In the genomic region with DNA sequence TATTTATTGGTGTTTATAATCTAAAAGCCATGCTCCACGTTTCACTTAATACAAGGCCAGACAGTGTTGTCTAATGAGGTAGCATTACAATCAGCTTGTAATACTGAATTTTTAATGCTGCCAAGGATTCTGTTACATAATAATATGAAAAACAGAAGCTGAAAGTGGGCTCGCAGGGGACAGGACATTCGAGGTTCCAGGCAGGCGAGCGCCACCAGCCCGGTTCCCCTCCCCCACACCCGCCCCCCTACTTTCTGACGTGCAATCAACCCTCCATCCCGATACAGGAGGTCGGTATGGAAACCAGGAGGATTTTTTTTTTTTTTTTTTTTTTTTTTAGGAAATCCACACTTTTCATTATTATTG, we compare ENCODE assay signal across 10 cellular contexts. TPM values are rescaled to one million over a fixed set of nuclear protein-coding genes. Genes with fewer than 3 reads are reported as not detected.
A peak's percentile ranks its signal among the peaks of the same experiment; 100 is the strongest.
DNase-seq lines count a peak whose midpoint lies in the region; ATAC-seq and TF ChIP-seq lines count a peak whose summit lies in the region.
"Had no signal": no experiment of that assay in that cellular context is flagged by ENCODE, and none has a peak within 500 bp of the region (broad histone marks: within the 10 kb centered on the region; RNA-seq: fewer than 3 reads in every experiment).

No MANE protein-coding gene starts in this region.

- POLR2A ChIA-PET in PC-9 (lab: Charles Lee; ENCODE audit: unreplicated experiment) = interaction anchor here (0.8 to 1.0 kb wide), 2 partner anchors 64 to 143 kb away, joined by 3 to 6 read pairs; no protein-coding TSS in a partner anchor
- POLR2A ChIA-PET in activated CD8-positive, alpha-beta T cell treated with anti-CD3 and anti-CD28 coated beads, Interleukin-2, amount 10 ng/mL, durations not matched to agents 7 days and 5 days (lab: Charles Lee) = no interaction called here

- H3K36me3 Mint-ChIP-seq in activated CD8-positive, alpha-beta T cell treated with anti-CD3 and anti-CD28 coated beads, Interleukin-2, amount 10 ng/mL, durations not matched to agents 7 days and 5 days (ENCODE audit: low read depth) = no peaks in the 10 kb centered on the region
- H3K36me3 Mint-ChIP-seq in activated T-helper 17 cell treated with anti-CD3 and anti-CD28 coated beads, Interleukin-2, amount 50 U/mL, for 72 hours (ENCODE audit: low read depth) = peaks cover 6% of the 10 kb centered on the region

- H3K4me1 ChIP-seq in DOHH2 (ENCODE audit: control insufficient read depth, low read length) (peaks cover 56% of the 10 kb centered on the region), PC-9 (replicated peaks; ENCODE audit: insufficient read depth) (peaks cover 66% of the 10 kb centered on the region), rectal smooth muscle tissue (ENCODE audit: control insufficient read depth, insufficient read depth, low read length) (peaks cover 46% of the 10 kb centered on the region)

- no peaks in the 10 kb centered on the region for H3K9me3 Mint-ChIP-seq in activated CD8-positive, alpha-beta T cell treated with anti-CD3 and anti-CD28 coated beads, Interleukin-2, amount 10 ng/mL, durations not matched to agents 7 days and 5 days (ENCODE audit: insufficient read depth)
- no peaks in the 10 kb centered on the region for H3K9me3 Mint-ChIP-seq in activated T-helper 17 cell treated with anti-CD3 and anti-CD28 coated beads, Interleukin-2, amount 50 U/mL, for 72 hours

- no peaks in the 10 kb centered on the region for H3K36me3 ChIP-seq in DOHH2 (ENCODE audit: control insufficient read depth, low read length)
- H3K36me3 ChIP-seq in PC-9 (ENCODE audit: low read depth) = no peaks in the 10 kb centered on the region
- no peaks in the 10 kb centered on the region for H3K36me3 ChIP-seq in rectal smooth muscle tissue (ENCODE audit: control insufficient read depth, insufficient read depth, low read length)
- H3K36me3 ChIP-seq: left lung had no signal

- TF ChIP-seq CTCF in DOHH2 (IDR thresholded peaks at IDR 0.05; ENCODE audit: low read depth, low read length, poor library complexity, severe bottlenecking) (no peak), PC-9 (conservative IDR thresholded peaks at IDR 0.05) (no peak), fibroblast of the aortic adventitia (IDR thresholded peaks at IDR 0.05; ENCODE audit: insufficient read depth, low read length) (no peak)

- H3K4me2 ChIP-seq in DOHH2 (ENCODE audit: low read length) = peak overlapping the region; percentile 48
- H3K4me2 ChIP-seq in PC-9 = peak overlapping the region; percentile 91

- no peak for ATAC-seq in activated CD8-positive, alpha-beta T cell treated with anti-CD3 and anti-CD28 coated beads, Interleukin-2, amount 10 ng/mL, durations not matched to agents 7 days and 5 days
- ATAC-seq in HG02798 (IDR thresholded peaks at IDR 0.05; ENCODE audit: poor library complexity, unreplicated experiment) = no peak
- ATAC-seq in activated T-helper 17 cell treated with anti-CD3 and anti-CD28 coated beads, Interleukin-2, amount 50 U/mL, for 72 hours (replicated peaks) = no peak
- ATAC-seq: left lung had no signal

- H2AFZ ChIP-seq in PC-9 = no peak overlapping the region; the same call in 1 of the 2 replicates

- H3K27me3 ChIP-seq in DOHH2 (ENCODE audit: control insufficient read depth, low read length) = peaks cover under 1% of the 10 kb centered on the region; the same call in 1 of the 2 replicates
- H3K27me3 ChIP-seq in PC-9 (ENCODE audit: insufficient read depth, low read depth) = no peaks in the 10 kb centered on the region
- H3K27me3 ChIP-seq in rectal smooth muscle tissue (ENCODE audit: control insufficient read depth, insufficient read depth, low read length) = no peaks in the 10 kb centered on the region

- H3K9me3 ChIP-seq in DOHH2 (ENCODE audit: control insufficient read depth, insufficient read depth, low read length) = no peaks in the 10 kb centered on the region
- H3K9me3 ChIP-seq in PC-9 (ENCODE audit: insufficient read depth, low read depth) = no peaks in the 10 kb centered on the region
- H3K9me3 ChIP-seq: left lung had no signal

- CTCF ChIA-PET in PC-9 (lab: Charles Lee) = interaction anchor here (0.6 to 0.9 kb wide), 2 partner anchors 192 to 222 kb away, joined by 3 to 6 read pairs; no protein-coding TSS in a partner anchor
- CTCF ChIA-PET in activated CD8-positive, alpha-beta T cell treated with anti-CD3 and anti-CD28 coated beads, Interleukin-2, amount 10 ng/mL, durations not matched to agents 7 days and 5 days (lab: Charles Lee) = interaction anchor here (0.9 to 1.2 kb wide), 2 partner anchors 197 to 221 kb away, joined by 3 read pairs; no protein-coding TSS in a partner anchor

- H3K27me3 Mint-ChIP-seq in activated CD8-positive, alpha-beta T cell treated with anti-CD3 and anti-CD28 coated beads, Interleukin-2, amount 10 ng/mL, durations not matched to agents 7 days and 5 days (ENCODE audit: low read depth) = peaks cover 33% of the 10 kb centered on the region
- peaks cover 27% of the 10 kb centered on the region for H3K27me3 Mint-ChIP-seq in activated T-helper 17 cell treated with anti-CD3 and anti-CD28 coated beads, Interleukin-2, amount 50 U/mL, for 72 hours

- H3K4me3 ChIP-seq in DOHH2 (ENCODE audit: low read length) (no peak overlapping the region), PC-9 (peak overlapping the region; percentile 81; the same call in 1 of the 2 replicates), fibroblast of the aortic adventitia (ENCODE audit: low read depth, low read length) (no peak overlapping the region), rectal smooth muscle tissue (ENCODE audit: low read length) (peak overlapping the region; percentile 18)
- H3K4me3 ChIP-seq: left lung had no signal

- H4K20me1 ChIP-seq in DOHH2 (ENCODE audit: control insufficient read depth, insufficient read depth, low read depth, low read length) (peaks cover 17% of the 10 kb centered on the region), PC-9 (ENCODE audit: insufficient read depth) (no peaks in the 10 kb centered on the region)

- H3K4me1 Mint-ChIP-seq in activated CD8-positive, alpha-beta T cell treated with anti-CD3 and anti-CD28 coated beads, Interleukin-2, amount 10 ng/mL, durations not matched to agents 7 days and 5 days (ENCODE audit: low read depth) = peaks cover 29% of the 10 kb centered on the region
- H3K4me1 Mint-ChIP-seq in activated T-helper 17 cell treated with anti-CD3 and anti-CD28 coated beads, Interleukin-2, amount 50 U/mL, for 72 hours = peaks cover 14% of the 10 kb centered on the region

- H3K4me3 Mint-ChIP-seq in activated CD8-positive, alpha-beta T cell treated with anti-CD3 and anti-CD28 coated beads, Interleukin-2, amount 10 ng/mL, durations not matched to agents 7 days and 5 days = no peak overlapping the region
- H3K4me3 Mint-ChIP-seq in activated T-helper 17 cell treated with anti-CD3 and anti-CD28 coated beads, Interleukin-2, amount 50 U/mL, for 72 hours = no peak overlapping the region

- no peak for DNase-seq in PC-9
- DNase-seq in fibroblast of the aortic adventitia (ENCODE audit: low read depth) = peak; percentile 24
- DNase-seq in activated CD8-positive, alpha-beta T cell treated with anti-CD3 and anti-CD28 coated beads, Interleukin-2, amount 10 ng/mL, durations not matched to agents 7 days and 5 days = no peak
- no peak for DNase-seq in HK-2 (ENCODE audit: unreplicated experiment)
- DNase-seq: activated gamma-delta T cell treated with Interleukin-2 at 50 U/mL for 16 hours, left lung had no signal

- no peak overlapping the region for H3K9ac ChIP-seq in rectal smooth muscle tissue (ENCODE audit: low read length)

- no peak overlapping the region for H3K27ac Mint-ChIP-seq in activated CD8-positive, alpha-beta T cell treated with anti-CD3 and anti-CD28 coated beads, Interleukin-2, amount 10 ng/mL, durations not matched to agents 7 days and 5 days
- no peak overlapping the region for H3K27ac Mint-ChIP-seq in activated T-helper 17 cell treated with anti-CD3 and anti-CD28 coated beads, Interleukin-2, amount 50 U/mL, for 72 hours

- H3K9me2 ChIP-seq in DOHH2 (replicated peaks; ENCODE audit: control insufficient read depth, low read length) (no peaks in the 10 kb centered on the region), PC-9 (ENCODE audit: insufficient read depth) (no peaks in the 10 kb centered on the region)

- peaks cover 9% of the 10 kb centered on the region for H3F3A ChIP-seq in DOHH2 (ENCODE audit: control insufficient read depth, insufficient read depth)
- H3F3A ChIP-seq in PC-9 (ENCODE audit: insufficient read depth, low read depth) = peaks cover 43% of the 10 kb centered on the region

- intact Hi-C loops in PC-9 (cut with micrococcal nuclease; ENCODE audit: unreplicated experiment) = loop anchor here (1.0 to 10.0 kb wide), 3 partner anchors 177 to 389 kb away; no protein-coding TSS in a partner anchor

- H3K27ac ChIP-seq in DOHH2 (ENCODE audit: low read depth, low read length) (no peak overlapping the region), PC-9 (peak overlapping the region; percentile 86), rectal smooth muscle tissue (ENCODE audit: low read depth, low read length) (peak overlapping the region; percentile 86)

- H3K79me2 ChIP-seq in DOHH2 (ENCODE audit: control insufficient read depth, low read length) (peaks cover 80% of the 10 kb centered on the region), PC-9 (ENCODE audit: low read depth) (peaks cover 76% of the 10 kb centered on the region)

- BruUV-seq in PC-9 (replicated peaks; lab: Mats Ljungman, UMichigan) = no TSS peak

RNA-seq across cellular contexts. Expression of gene ZFHX3, which starts 6.2 kb away (rescaled TPM):
- total RNA-seq in PC-9 (2021) (20.5 and 23.1 TPM in 2 replicates), fibroblast of the aortic adventitia (ENCODE audit: low replicate concordance) (4.8 and 8.1 TPM in 2 replicates)
- total RNA-seq in activated CD8-positive, alpha-beta T cell treated with anti-CD3 and anti-CD28 coated beads, Interleukin-2, amount 10 ng/mL, durations not matched to agents 7 days and 5 days = 1 to 10 TPM; 2.5 to 2.9 TPM
- under 1 TPM; 0.21 to 0.22 TPM for total RNA-seq in activated T-helper 17 cell treated with anti-CD3 and anti-CD28 coated beads, Interleukin-2, amount 50 U/mL, for 72 hours

Comparison
In these comparisons a context has a peak if more than half of its experiments do, and no peak if none do; other contexts are left out.
1. H3K4me3 ChIP-seq: peak in PC-9 (single experiment) and rectal smooth muscle tissue (single experiment); none in DOHH2 (single experiment) and fibroblast of the aortic adventitia (single experiment).